8 cellular contexts compared by ENCODE assay signal in genomic region chr20:62860391-62860923, GRCh38. TPM values are rescaled to one million over a fixed set of nuclear protein-coding genes. Genes with fewer than 3 reads are reported as not detected.
DNase-seq lines count a peak whose midpoint lies in the region; ATAC-seq and TF ChIP-seq lines count a peak whose summit lies in the region.

No MANE protein-coding gene starts in this region.

- peaks cover 0 to 10% of the 10 kb centered on the region in 2 donors for H3K4me1 ChIP-seq in thoracic aorta (ENCODE audit: control insufficient read depth in 1 of 2, low read depth in 2 of 2)

- no peak for ATAC-seq in thoracic aorta (ENCODE audit: insufficient number of reproducible peaks, low FRiP score, low read depth)
- no peak for ATAC-seq in GM19351 (IDR thresholded peaks at IDR 0.05; ENCODE audit: unreplicated experiment)

- peak overlapping the region; percentile 62 for H3K4me3 ChIP-seq in thoracic aorta

- peaks cover 39% of the 10 kb centered on the region for H3K36me3 ChIP-seq in KOPT-K1 (ENCODE audit: insufficient read depth, low read length)
- H3K36me3 ChIP-seq in thoracic aorta = no peaks in the 10 kb centered on the region

- H3K27ac ChIP-seq in KOPT-K1 (ENCODE audit: low read depth, low read length, poor library complexity, severe bottlenecking) (peak overlapping the region; percentile 64), thoracic aorta (no peak overlapping the region)

- TF ChIP-seq CTCF in thoracic aorta (IDR thresholded peaks at IDR 0.05) = no peak

- DNase-seq in NCI-H146 (lab: John Stamatoyannopoulos, UW) = peak; percentile 27
- DNase-seq in NCI-H146 treated with DMSO at 0.1 percent for 48 hours (lab: John Stamatoyannopoulos, UW; ENCODE audit: unreplicated experiment) = no peak
- DNase-seq in astrocyte of the hippocampus (ENCODE audit: low read depth, low spot score) = peak; percentile 50
- DNase-seq in kidney tubule cell (ENCODE audit: low spot score) = peak; percentile 27
- DNase-seq in thoracic aorta (ENCODE audit: low spot score) = no peak
- DNase-seq in central memory CD4-positive, alpha-beta T cell = no peak

- H3K27me3 ChIP-seq in thoracic aorta (replicated peaks; ENCODE audit: insufficient read depth) = no peaks in the 10 kb centered on the region

- no peaks in the 10 kb centered on the region for H3K9me3 ChIP-seq in KOPT-K1 (ENCODE audit: insufficient read depth, low read length, poor library complexity, severe bottlenecking)
- H3K9me3 ChIP-seq in thoracic aorta = no peaks in the 10 kb centered on the region

RNA-seq across cellular contexts. Expression of gene TCFL5, which starts 1.2 kb away (rescaled TPM):
- total RNA-seq in thoracic aorta = 1 to 10 TPM; 3.8 to 6.2 TPM

RNA-seq across cellular contexts. Expression of gene COL9A3, which starts 43.6 kb away (rescaled TPM):
- total RNA-seq in thoracic aorta = 1 to 10 TPM in 1 of 2 donors, under 1 TPM in 1; 0.54 to 3.1 TPM

RNA-seq across cellular contexts. Expression of gene OGFR, which starts 55.8 kb away (rescaled TPM):
- total RNA-seq in thoracic aorta = 10 to 100 TPM; 50.6 to 57.4 TPM

Comparison
In these comparisons a context has a peak if more than half of its experiments do, and no peak if none do; other contexts are left out.
1. DNase-seq: peak in NCI-H146 (single experiment), astrocyte of the hippocampus (single experiment) and kidney tubule cell (single experiment); none in NCI-H146 treated with DMSO at 0.1 percent for 48 hours (single experiment), thoracic aorta (single experiment) and central memory CD4-positive, alpha-beta T cell (single experiment).